19 cellular contexts compared by ENCODE assay signal in the genomic region with DNA sequence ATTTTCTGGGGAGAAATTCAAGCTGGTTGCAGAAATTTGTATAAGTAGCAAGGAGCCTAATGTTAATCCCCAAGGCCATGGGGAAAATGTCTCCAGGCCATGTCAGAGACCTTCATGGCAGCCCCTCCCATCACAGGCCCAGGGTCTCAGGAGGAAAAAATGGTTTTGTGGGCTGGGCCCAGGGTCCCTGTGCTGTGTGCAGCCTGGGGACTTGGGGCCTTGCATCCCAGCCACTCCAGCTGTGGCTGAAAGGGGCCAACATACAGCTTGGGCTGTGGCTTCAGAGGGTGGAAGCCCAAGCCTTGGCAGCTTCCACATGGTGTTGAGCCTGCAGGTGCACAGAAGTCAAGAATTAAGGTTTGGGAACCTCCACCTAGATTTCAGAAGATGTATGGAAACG. TPM values are rescaled to one million over a fixed set of nuclear protein-coding genes. Genes with fewer than 3 reads are reported as not detected.
"Had no signal": no experiment of that assay in that cellular context is flagged by ENCODE, and none has a peak within 500 bp of the region (broad histone marks: within the 10 kb centered on the region; RNA-seq: fewer than 3 reads in every experiment).

No MANE protein-coding gene starts in this region.

RNA-seq across cellular contexts. Expression of gene BPIFB4, which starts 42.9 kb away (rescaled TPM):
- total RNA-seq: activated naive CD4-positive, alpha-beta T cell treated with anti-CD3 and anti-CD28 coated beads for 36 hours; activated naive CD4-positive, alpha-beta T cell treated with anti-CD3 and anti-CD28 coated beads, Interleukin-2, amount 50 U/mL, for 72 hours; activated naive CD8-positive, alpha-beta T cell treated with anti-CD3 and anti-CD28 coated beads for 36 hours; activated naive CD8-positive, alpha-beta T cell treated with anti-CD3 and anti-CD28 coated beads, Interleukin-2, amount 10 ng/mL, durations not matched to agents 7 days and 5 days; activated T-cell treated with anti-CD3 and anti-CD28 coated beads, Interleukin-2, amount 50 U/mL, for 4 hours; activated T-cell treated with anti-CD3 and anti-CD28 coated beads, Interleukin-2, amount 50 U/mL, for 72 hours; activated T-helper 1 cell treated with anti-CD3 and anti-CD28 coated beads, Interleukin-12 subunit alpha, Interleukin-12 subunit beta, Interleukin-2, Interleukin-4 antibody, amounts not matched to agents 30 ng/mL and 10 ng/mL and 1 ng/mL, durations not matched to agents 14 hours and 24 hours and 36 hours; activated T-helper 17 cell treated with anti-CD3 and anti-CD28 coated beads, Interleukin-2, amount 50 U/mL, for 72 hours; activated T-helper 2 cell treated with anti-CD3 and anti-CD28 coated beads, Interferon-gamma antibody, Interleukin-2, Interleukin-4, amounts not matched to agents 10 μg/mL and 5 μg/mL and 100 μg/mL, durations not matched to agents 14 hours and 24 hours and 36 hours; adrenal gland; aorta; ascending aorta; astrocyte; body of pancreas; breast epithelium; bronchial epithelial cell; cardiac muscle cell; cardiac septum; cerebellum had no signal

RNA-seq across cellular contexts. Expression of gene BPIFA2, which starts 45.7 kb away (rescaled TPM):
- total RNA-seq: activated naive CD4-positive, alpha-beta T cell treated with anti-CD3 and anti-CD28 coated beads for 36 hours; activated naive CD4-positive, alpha-beta T cell treated with anti-CD3 and anti-CD28 coated beads, Interleukin-2, amount 50 U/mL, for 72 hours; activated naive CD8-positive, alpha-beta T cell treated with anti-CD3 and anti-CD28 coated beads for 36 hours; activated naive CD8-positive, alpha-beta T cell treated with anti-CD3 and anti-CD28 coated beads, Interleukin-2, amount 10 ng/mL, durations not matched to agents 7 days and 5 days; activated T-cell treated with anti-CD3 and anti-CD28 coated beads, Interleukin-2, amount 50 U/mL, for 4 hours; activated T-cell treated with anti-CD3 and anti-CD28 coated beads, Interleukin-2, amount 50 U/mL, for 72 hours; activated T-helper 1 cell treated with anti-CD3 and anti-CD28 coated beads, Interleukin-12 subunit alpha, Interleukin-12 subunit beta, Interleukin-2, Interleukin-4 antibody, amounts not matched to agents 30 ng/mL and 10 ng/mL and 1 ng/mL, durations not matched to agents 14 hours and 24 hours and 36 hours; activated T-helper 17 cell treated with anti-CD3 and anti-CD28 coated beads, Interleukin-2, amount 50 U/mL, for 72 hours; activated T-helper 2 cell treated with anti-CD3 and anti-CD28 coated beads, Interferon-gamma antibody, Interleukin-2, Interleukin-4, amounts not matched to agents 10 μg/mL and 5 μg/mL and 100 μg/mL, durations not matched to agents 14 hours and 24 hours and 36 hours; adrenal gland; aorta; ascending aorta; astrocyte; body of pancreas; breast epithelium; bronchial epithelial cell; cardiac muscle cell; cardiac septum; cerebellum had no signal
